21 cellular contexts compared by ENCODE assay signal in the genomic region with DNA sequence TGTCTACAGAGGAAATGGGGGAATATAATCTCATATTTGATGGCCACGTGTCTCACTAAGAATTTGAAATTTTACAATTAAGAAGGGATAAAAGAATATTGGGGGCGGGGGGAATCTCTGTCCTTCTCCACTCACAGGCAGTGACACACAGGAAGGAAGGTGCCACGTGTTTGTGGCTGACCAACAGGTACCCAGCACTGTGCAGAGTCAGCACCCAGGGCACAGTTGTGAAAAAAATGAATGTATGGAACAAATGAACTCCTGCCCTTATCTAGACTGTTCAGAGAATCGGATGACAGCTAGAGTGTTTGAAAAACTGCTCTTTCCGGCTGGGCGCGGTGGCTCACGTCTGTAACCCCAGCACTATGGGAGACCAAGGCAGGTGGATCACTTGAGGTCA.
"Had no signal": no experiment of that assay in that cellular context is flagged by ENCODE, and none has a peak within 500 bp of the region (broad histone marks: within the 10 kb centered on the region; RNA-seq: fewer than 3 reads in every experiment).

No MANE protein-coding gene starts in this region.

- H3K27me3 ChIP-seq: brain microvascular endothelial cell, gastrocnemius medialis, ovary, SJSA1, testis, uterus had no signal

- H3K27ac ChIP-seq: brain microvascular endothelial cell, esophagus muscularis mucosa, gastrocnemius medialis, lower lobe of right lung, ovary, prostate gland, SJSA1, spleen, testis, uterus had no signal

- H3K27ac Mint-ChIP-seq: naive B cell; stimulated activated effector memory CD8-positive, alpha-beta T cell treated with anti-CD3 and anti-CD28 coated beads, Interleukin-12 subunit alpha, Interleukin-12 subunit beta, amount 100 ng/mL, for 72 hours had no signal

- H3K36me3 ChIP-seq: brain microvascular endothelial cell, esophagus muscularis mucosa, gastrocnemius medialis, lower lobe of right lung, ovary, prostate gland, SJSA1, spleen, uterus had no signal

- H3K4me1 ChIP-seq: esophagus muscularis mucosa, gastrocnemius medialis, lower lobe of right lung, prostate gland, SJSA1, spleen, testis, uterus had no signal

- DNase-seq: activated CD4-positive, alpha-beta T cell treated with anti-CD3 and anti-CD28 coated beads for 1 hour; activated naive CD4-positive, alpha-beta T cell treated with Interleukin-2 at 50 U/mL for 16 hours; activated T-cell treated with anti-CD3 and anti-CD28 coated beads, Interleukin-2, amount 50 U/mL, for 4 hours; aorta; brain microvascular endothelial cell; effector memory CD4-positive, alpha-beta T cell; gastrocnemius medialis; hippocampal formation; lower lobe of right lung; naive B cell; ovary; spleen; T-helper 9 cell; testis; trophoblast cell; uterus had no signal

- H3K9me3 Mint-ChIP-seq: activated T-cell treated with anti-CD3 and anti-CD28 coated beads, Interleukin-2, amount 50 U/mL, for 4 hours had no signal

- H3K4me3 ChIP-seq: esophagus muscularis mucosa, gastrocnemius medialis, lower lobe of right lung, ovary, prostate gland, SJSA1, spleen, testis, uterus had no signal

- H3K4me3 Mint-ChIP-seq: activated T-cell treated with anti-CD3 and anti-CD28 coated beads, Interleukin-2, amount 50 U/mL, for 4 hours; stimulated activated effector memory CD8-positive, alpha-beta T cell treated with anti-CD3 and anti-CD28 coated beads, Interleukin-12 subunit alpha, Interleukin-12 subunit beta, amount 100 ng/mL, for 72 hours had no signal

- H3K9me3 ChIP-seq: gastrocnemius medialis, lower lobe of right lung, ovary, prostate gland, testis, uterus had no signal

- H3K36me3 Mint-ChIP-seq: stimulated activated effector memory CD8-positive, alpha-beta T cell treated with anti-CD3 and anti-CD28 coated beads, Interleukin-12 subunit alpha, Interleukin-12 subunit beta, amount 100 ng/mL, for 72 hours had no signal

- ATAC-seq: activated T-cell treated with anti-CD3 and anti-CD28 coated beads, Interleukin-2, amount 50 U/mL, for 4 hours; gastrocnemius medialis; left lobe of liver; lower lobe of right lung; stimulated activated effector memory CD8-positive, alpha-beta T cell treated with anti-CD3 and anti-CD28 coated beads, Interleukin-12 subunit alpha, Interleukin-12 subunit beta, amount 100 ng/mL, for 72 hours had no signal
